Comparison of ENCODE assay signal across 8 cellular contexts in the genomic region with DNA sequence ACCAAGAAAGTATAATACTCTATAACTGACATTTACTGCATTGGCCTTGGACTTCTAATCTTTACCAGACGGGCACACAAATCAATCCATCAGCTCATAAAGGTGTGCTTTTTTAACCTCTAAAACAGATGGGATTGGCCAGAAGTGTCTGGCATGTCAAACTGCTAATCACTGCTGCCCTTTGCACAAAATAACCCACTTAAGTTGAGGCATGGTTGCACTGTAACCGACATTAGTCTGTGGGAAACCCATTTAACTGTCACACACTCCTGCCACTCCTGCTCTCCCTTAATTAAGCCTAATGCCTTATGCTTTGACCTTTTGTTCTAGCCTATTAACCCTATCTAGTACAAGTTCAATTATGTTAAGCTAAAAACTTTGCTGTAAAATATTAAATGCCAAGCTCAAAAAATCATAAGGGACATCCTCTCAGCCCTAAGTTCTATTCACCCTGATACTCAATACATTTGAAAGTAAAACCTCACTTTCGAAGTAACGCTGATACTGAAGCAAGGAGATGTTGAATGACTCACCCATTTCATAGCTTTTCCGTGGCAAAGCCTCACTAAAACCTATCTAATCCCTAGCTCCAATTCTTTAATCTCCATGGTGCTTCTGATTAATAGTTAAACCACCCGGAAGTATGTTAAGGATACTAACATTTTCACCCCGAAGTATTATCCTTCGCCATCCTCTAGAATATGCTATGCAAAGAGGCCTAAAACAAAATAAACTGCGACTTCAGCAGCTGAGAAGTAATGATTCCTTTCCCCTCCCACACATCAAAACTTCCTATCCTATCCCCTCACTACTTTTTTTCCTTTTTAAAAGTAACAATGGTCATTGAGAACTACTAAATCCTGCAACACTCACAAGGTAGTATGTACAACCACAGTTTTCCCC. TPM values are rescaled to one million over a fixed set of nuclear protein-coding genes. Genes with fewer than 3 reads are reported as not detected.
DNase-seq lines count a peak whose midpoint lies in the region; ATAC-seq and TF ChIP-seq lines count a peak whose summit lies in the region.

No MANE protein-coding gene starts in this region.

- intact Hi-C loops in activated naive CD4-positive, alpha-beta T cell treated with anti-CD3 and anti-CD28 coated beads for 36 hours (cut with micrococcal nuclease), result loop anchor here (1.0 to 5.0 kb wide), 6 partner anchors 11 to 601 kb away; no protein-coding TSS in a partner anchor
- intact Hi-C loops in stomach (cut with DNase I; ENCODE audit: low total_unique reads), result no loop called here

- H3K27ac ChIP-seq in stomach, result peak overlapping the region in 1 of 5 donors; percentile 29

- ATAC-seq in HG03135 (IDR thresholded peaks at IDR 0.05; ENCODE audit: unreplicated experiment), result peak; percentile 74
- ATAC-seq in natural killer cell treated with Interleukin-12 subunit alpha and Interleukin-12 subunit beta and Interleukin-15 and Interleukin-18, amount 100 ng/mL, for 72 hours, result peak; percentile 79 to 88

- TF ChIP-seq POLR2A in stomach (IDR thresholded peaks at IDR 0.05), result no peak

- H3K27me3 ChIP-seq in MG63 (no peaks in the 10 kb centered on the region), stomach (no peaks in the 10 kb centered on the region)

- no peak for TF ChIP-seq EP300 in stomach (IDR thresholded peaks at IDR 0.05)

- H3K27ac Mint-ChIP-seq in activated naive CD4-positive, alpha-beta T cell treated with anti-CD3 and anti-CD28 coated beads for 36 hours, result peak overlapping the region; percentile 63
- peak overlapping the region; percentile 50 for H3K27ac Mint-ChIP-seq in activated naive CD8-positive, alpha-beta T cell
- peak overlapping the region; percentile 29 to 81 for H3K27ac Mint-ChIP-seq in natural killer cell treated with Interleukin-12 subunit alpha and Interleukin-12 subunit beta and Interleukin-15 and Interleukin-18, amount 100 ng/mL, for 72 hours

- H3K27me3 Mint-ChIP-seq in activated naive CD4-positive, alpha-beta T cell treated with anti-CD3 and anti-CD28 coated beads for 36 hours (ENCODE audit: low read depth), result no peaks in the 10 kb centered on the region
- H3K27me3 Mint-ChIP-seq in activated naive CD8-positive, alpha-beta T cell, result no peaks in the 10 kb centered on the region
- H3K27me3 Mint-ChIP-seq in natural killer cell treated with Interleukin-12 subunit alpha and Interleukin-12 subunit beta and Interleukin-15 and Interleukin-18, amount 100 ng/mL, for 72 hours, result no peaks in the 10 kb centered on the region

- H3K36me3 ChIP-seq in MG63 (no peaks in the 10 kb centered on the region), stomach (no peaks in the 10 kb centered on the region)

- H3K9me3 Mint-ChIP-seq in activated naive CD4-positive, alpha-beta T cell treated with anti-CD3 and anti-CD28 coated beads for 36 hours, result no peaks in the 10 kb centered on the region
- peaks cover 2% of the 10 kb centered on the region for H3K9me3 Mint-ChIP-seq in activated naive CD8-positive, alpha-beta T cell (ENCODE audit: low read depth)
- no peaks in the 10 kb centered on the region for H3K9me3 Mint-ChIP-seq in natural killer cell treated with Interleukin-12 subunit alpha and Interleukin-12 subunit beta and Interleukin-15 and Interleukin-18, amount 100 ng/mL, for 72 hours

- DNase-seq in activated naive CD4-positive, alpha-beta T cell treated with anti-CD3 and anti-CD28 coated beads for 36 hours, result no peak
- no peak for DNase-seq in activated naive CD4-positive, alpha-beta T cell treated with anti-CD3 and anti-CD28 coated beads, Interleukin-2, amount 50 U/mL, for 16 hours
- no peak for DNase-seq in natural killer cell treated with Interleukin-12 subunit alpha and Interleukin-12 subunit beta and Interleukin-15 and Interleukin-18, amount 100 ng/mL, for 72 hours (ENCODE audit: low spot score)
- DNase-seq in DMS79 treated with DMSO at 0.1 percent for 48 hours (lab: John Stamatoyannopoulos, UW) (no peak), MG63 (no peak), stomach (no peak)

- no peaks in the 10 kb centered on the region for H3K9me3 ChIP-seq in MG63
- H3K9me3 ChIP-seq in stomach, result no peaks in the 10 kb centered on the region

- TF ChIP-seq CTCF in stomach (IDR thresholded peaks at IDR 0.05), result no peak

- 25 to 31% (median 31%) methylated on average over 9 of the region's 9 CpGs for WGBS in stomach, 5 donors

- CTCF ChIA-PET in activated naive CD4-positive, alpha-beta T cell treated with anti-CD3 and anti-CD28 coated beads for 36 hours (lab: Charles Lee), result interaction anchor here (1.4 to 2.0 kb wide), 3 partner anchors 10 to 429 kb away, joined by 3 to 9 read pairs (median 4); partner anchors contain the start of gene NRIP1

- H3K4me1 ChIP-seq in stomach, result peaks cover 20 to 95% (median 56%) of the 10 kb centered on the region in 4 donors

- H3K4me3 ChIP-seq in MG63 (no peak overlapping the region), stomach (no peak overlapping the region)

- peaks cover 78% of the 10 kb centered on the region for H3K4me1 Mint-ChIP-seq in activated naive CD4-positive, alpha-beta T cell treated with anti-CD3 and anti-CD28 coated beads for 36 hours (ENCODE audit: low read depth)
- H3K4me1 Mint-ChIP-seq in activated naive CD8-positive, alpha-beta T cell (ENCODE audit: low read depth), result peaks cover 86% of the 10 kb centered on the region
- H3K4me1 Mint-ChIP-seq in natural killer cell treated with Interleukin-12 subunit alpha and Interleukin-12 subunit beta and Interleukin-15 and Interleukin-18, amount 100 ng/mL, for 72 hours (ENCODE audit: low read depth in 2 of 2), result peaks cover 40 to 49% of the 10 kb centered on the region in 2 donors

- peak overlapping the region; percentile 69 for H3K4me3 Mint-ChIP-seq in activated naive CD4-positive, alpha-beta T cell treated with anti-CD3 and anti-CD28 coated beads for 36 hours
- peak overlapping the region; percentile 73 for H3K4me3 Mint-ChIP-seq in activated naive CD8-positive, alpha-beta T cell
- peak overlapping the region; percentile 75 for H3K4me3 Mint-ChIP-seq in natural killer cell treated with Interleukin-12 subunit alpha and Interleukin-12 subunit beta and Interleukin-15 and Interleukin-18, amount 100 ng/mL, for 72 hours

- peaks cover 2% of the 10 kb centered on the region for H3K36me3 Mint-ChIP-seq in activated naive CD4-positive, alpha-beta T cell treated with anti-CD3 and anti-CD28 coated beads for 36 hours (ENCODE audit: low read depth)
- peaks cover under 1% of the 10 kb centered on the region for H3K36me3 Mint-ChIP-seq in activated naive CD8-positive, alpha-beta T cell
- H3K36me3 Mint-ChIP-seq in natural killer cell treated with Interleukin-12 subunit alpha and Interleukin-12 subunit beta and Interleukin-15 and Interleukin-18, amount 100 ng/mL, for 72 hours, result no peaks in the 10 kb centered on the region

RNA-seq across cellular contexts. Expression of gene NRIP1, which starts 12.9 kb away (rescaled TPM):
- 1 to 10 TPM; 6.1 to 6.5 TPM for total RNA-seq in activated naive CD4-positive, alpha-beta T cell treated with anti-CD3 and anti-CD28 coated beads for 36 hours
- 10 to 100 TPM; 16.0 to 24.8 TPM for total RNA-seq in natural killer cell treated with Interleukin-12 subunit alpha and Interleukin-12 subunit beta and Interleukin-15 and Interleukin-18, amount 100 ng/mL, for 72 hours
- total RNA-seq in MG63 (2014; rRNA removed; shearing (Covaris generic); ENCODE audit: low replicate concordance), result 6.8 and 11.3 TPM in 2 replicates
- total RNA-seq in stomach, result 10 to 100 TPM; 16.8 to 60.4 (median 22.6) TPM
- 1 to 10 TPM; 3.7 to 6.1 (median 3.8) TPM for polyA plus RNA-seq in stomach
